Comparison of ENCODE assay signal across 8 cellular contexts in genomic region chr3:42051384-42052131, GRCh38. TPM values are rescaled to one million over a fixed set of nuclear protein-coding genes. Genes with fewer than 3 reads are reported as not detected.
A peak's percentile ranks its signal among the peaks of the same experiment; 100 is the strongest.
DNase-seq lines count a peak whose midpoint lies in the region; ATAC-seq and TF ChIP-seq lines count a peak whose summit lies in the region.

No MANE protein-coding gene starts in this region.

- TF ChIP-seq CTCF in gastroesophageal sphincter (IDR thresholded peaks at IDR 0.05) (no peak), omental fat pad (IDR thresholded peaks at IDR 0.05) (no peak)

- H3K36me3 Mint-ChIP-seq in IgD-negative memory B cell = peaks cover 6% of the 10 kb centered on the region
- peaks cover 13% of the 10 kb centered on the region for H3K36me3 Mint-ChIP-seq in stimulated activated memory B cell treated with anti-CD40 and anti-IgM and Interleukin-4, amounts not matched to agents 10 μg/mL and 1 μg/mL and 100 μg/mL, for 72 hours

- no peaks in the 10 kb centered on the region for H3K36me3 ChIP-seq in gastroesophageal sphincter

- no peaks in the 10 kb centered on the region for H3K9me3 ChIP-seq in gastroesophageal sphincter

- 30 to 67% methylated on average over 1 to 4 of the region's 4 CpGs for WGBS in gastroesophageal sphincter (ENCODE audit: low coverage in 1 of 2), 2 donors

- peaks cover 15 to 80% (median 31%) of the 10 kb centered on the region in 3 donors for H3K4me1 ChIP-seq in gastroesophageal sphincter

- no peak for TF ChIP-seq POLR2A in gastroesophageal sphincter (IDR thresholded peaks at IDR 0.05)

- peaks cover 62 to 69% (median 69%) of the 10 kb centered on the region in 3 donors for H3K4me1 Mint-ChIP-seq in IgD-negative memory B cell
- H3K4me1 Mint-ChIP-seq in stimulated activated memory B cell treated with anti-CD40 and anti-IgM and Interleukin-4, amounts not matched to agents 10 μg/mL and 1 μg/mL and 100 μg/mL, for 72 hours = peaks cover 84% of the 10 kb centered on the region

- no peaks in the 10 kb centered on the region for H3K27me3 ChIP-seq in gastroesophageal sphincter

- H3K27ac Mint-ChIP-seq in IgD-negative memory B cell = peak overlapping the region; percentile 78 to 87 (median 81)
- H3K27ac Mint-ChIP-seq in stimulated activated memory B cell treated with anti-CD40 and anti-IgM and Interleukin-4, amounts not matched to agents 10 μg/mL and 1 μg/mL and 100 μg/mL, for 72 hours = peak overlapping the region; percentile 74

- no peaks in the 10 kb centered on the region for H3K9me3 Mint-ChIP-seq in IgD-negative memory B cell
- H3K9me3 Mint-ChIP-seq in stimulated activated memory B cell treated with anti-CD40 and anti-IgM and Interleukin-4, amounts not matched to agents 10 μg/mL and 1 μg/mL and 100 μg/mL, for 72 hours = peaks cover 3% of the 10 kb centered on the region

- TF ChIP-seq EP300 in gastroesophageal sphincter (IDR thresholded peaks at IDR 0.05) = no peak

- peak overlapping the region in 2 of 4 donors; percentile 28 to 82 for H3K4me3 Mint-ChIP-seq in IgD-negative memory B cell
- H3K4me3 Mint-ChIP-seq in stimulated activated memory B cell treated with anti-CD40 and anti-IgM and Interleukin-4, amounts not matched to agents 10 μg/mL and 1 μg/mL and 100 μg/mL, for 72 hours = no peak overlapping the region

- H3K27me3 Mint-ChIP-seq in IgD-negative memory B cell = no peaks in the 10 kb centered on the region
- H3K27me3 Mint-ChIP-seq in stimulated activated memory B cell treated with anti-CD40 and anti-IgM and Interleukin-4, amounts not matched to agents 10 μg/mL and 1 μg/mL and 100 μg/mL, for 72 hours = no peaks in the 10 kb centered on the region

- ATAC-seq in GM21381 (IDR thresholded peaks at IDR 0.05; ENCODE audit: unreplicated experiment) (peak; percentile 17), gastroesophageal sphincter (no peak), omental fat pad (ENCODE audit: low FRiP score) (no peak), HG03196 (IDR thresholded peaks at IDR 0.05; ENCODE audit: unreplicated experiment) (no peak)
- ATAC-seq in stimulated activated memory B cell treated with anti-CD40 and anti-IgM and Interleukin-4, amounts not matched to agents 10 μg/mL and 1 μg/mL and 100 μg/mL, for 72 hours = peak; percentile 61

- H3K27ac ChIP-seq in gastroesophageal sphincter = peak overlapping the region; percentile 62 to 94 (median 86)

- H3K4me3 ChIP-seq in gastroesophageal sphincter = no peak overlapping the region

- DNase-seq in omental fat pad (ENCODE audit: low spot score) = no peak
- DNase-seq in HuH-7 (ENCODE audit: low spot score) = no peak
- no peak for DNase-seq in OCI-M2 (lab: John Stamatoyannopoulos, UW; ENCODE audit: unreplicated experiment)

RNA-seq across cellular contexts. Expression of gene TRAK1, which starts 39.6 kb away (rescaled TPM):
- polyA plus RNA-seq in IgD-negative memory B cell = 24.6 TPM
- 10 to 100 TPM; 37.4 to 89.5 (median 53.0) TPM for total RNA-seq in gastroesophageal sphincter
- total RNA-seq in omental fat pad = 10 to 100 TPM; 21.4 to 42.9 (median 37.0) TPM

Comparison
In these comparisons a context has a peak if more than half of its experiments do, and no peak if none do; other contexts are left out.
1. ATAC-seq: peak in GM21381 (single experiment) and stimulated activated memory B cell treated with anti-CD40 and anti-IgM and Interleukin-4, amounts not matched to agents 10 μg/mL and 1 μg/mL and 100 μg/mL, for 72 hours (single experiment); none in gastroesophageal sphincter (single experiment), omental fat pad (single experiment) and HG03196 (single experiment).